In genomic region chr9:9949368-9949767, GRCh38 we compare ENCODE assay signal across 22 cellular contexts.
DNase-seq lines count a peak whose midpoint lies in the region; ATAC-seq, FAIRE-seq and TF ChIP-seq lines count a peak whose summit lies in the region.
"Had no signal": no experiment of that assay in that cellular context is flagged by ENCODE, and none has a peak within 500 bp of the region (broad histone marks: within the 10 kb centered on the region; RNA-seq: fewer than 3 reads in every experiment).

No MANE protein-coding gene starts in this region.

- H3K36me3 ChIP-seq in HepG2 (replicated peaks in 1 of 2; ENCODE audit: control insufficient read depth in 1 of 2, insufficient read depth in 2 of 2, low read length in 2 of 2) (no peaks in the 10 kb centered on the region), right lobe of liver (no peaks in the 10 kb centered on the region)
- H3K36me3 ChIP-seq: BE2C had no signal

- POLR2A ChIA-PET in HepG2 (lab: Yijun Ruan, JAX) = no interaction called here

- H3K4me3 ChIP-seq in HepG2 (replicated peaks in 1 of 3; ENCODE audit: insufficient read depth in 1 of 3, low read depth in 2 of 3, low read length in 3 of 3) (no peak overlapping the region), right lobe of liver (no peak overlapping the region), dorsolateral prefrontal cortex (no peak overlapping the region)
- H3K4me3 ChIP-seq: K562 had no signal

- BruUV-seq in HepG2 (replicated peaks; lab: Mats Ljungman, UMichigan) = no TSS peak

- TF ChIP-seq RAD21 in HepG2 (CRISPR knock-in tag; IDR thresholded peaks at IDR 0.05) = no peak

- H3K4me2 ChIP-seq in HepG2 (ENCODE audit: low read depth, low read length) = no peak overlapping the region

- H3K9me3 ChIP-seq in HepG2 (ENCODE audit: low read length) (no peaks in the 10 kb centered on the region), right lobe of liver (no peaks in the 10 kb centered on the region)
- H3K9me3 ChIP-seq: BE2C had no signal

- WGBS in HepG2 (ENCODE audit: low lambda C conversion rate) = 10% methylated on average over 4 of the region's 4 CpGs
- WGBS in right lobe of liver (ENCODE audit: insufficient coverage, low coverage, low lambda C conversion rate, missing lambda C conversion rate) = 26% methylated on average over 4 of the region's 4 CpGs

- H3K4me1 ChIP-seq in HepG2 (ENCODE audit: insufficient read depth, low read length) (no peaks in the 10 kb centered on the region), right lobe of liver (no peaks in the 10 kb centered on the region)
- H3K4me1 ChIP-seq: BE2C had no signal

- H3K27me3 ChIP-seq in HepG2 (ENCODE audit: control insufficient read depth in 1 of 2, insufficient read depth in 2 of 2, low read length in 2 of 2) (no peaks in the 10 kb centered on the region), right lobe of liver (no peaks in the 10 kb centered on the region), dorsolateral prefrontal cortex (no peaks in the 10 kb centered on the region)
- H3K27me3 ChIP-seq: BE2C had no signal

- FAIRE-seq in HepG2 (lab: Jason Lieb, UNC) = no peak
- no peak for FAIRE-seq in H54 (lab: Jason Lieb, UNC)
- FAIRE-seq: A204.1, GM12892, H1, HTR-8/SVneo, K562 had no signal

- TF ChIP-seq POLR2A in HepG2 (IDR thresholded peaks at IDR 0.05; ENCODE audit: insufficient read depth in 1 of 2, low read depth in 2 of 2, low read length in 2 of 2) (no peak), right lobe of liver (IDR thresholded peaks at IDR 0.05) (no peak), H54 (IDR thresholded peaks at IDR 0.05; ENCODE audit: low read depth, low read length) (no peak)

- intact Hi-C loops in HepG2 (cut with micrococcal nuclease; ENCODE audit: unreplicated experiment) = no loop called here
- intact Hi-C loops in right lobe of liver (cut with DNase I) = no loop called here
- intact Hi-C loops in dorsolateral prefrontal cortex (cut with DNase I) = no loop called here

- TF ChIP-seq EP300 in HepG2 (IDR thresholded peaks at IDR 0.05; ENCODE audit: low read depth in 2 of 2, low read length in 2 of 2) (no peak), HepG2 (CRISPR knock-in tag; IDR thresholded peaks at IDR 0.05; ENCODE audit: borderline replicate concordance) (no peak)

- H3K79me2 ChIP-seq in HepG2 (ENCODE audit: insufficient read depth, low read length) = no peaks in the 10 kb centered on the region

- in situ Hi-C loops in HepG2 (cut with HindIII; ENCODE audit: extremely low pct_ligation_motif_present, low pct_unique_long_range_greater_than_20kb) = loop anchor here (10.0 kb wide), 1 partner anchor 345 kb away; no protein-coding TSS in a partner anchor

- no peak for TF ChIP-seq CTCF in HepG2 (CRISPR knock-in tag; IDR thresholded peaks at IDR 0.05)
- TF ChIP-seq CTCF in right lobe of liver (IDR thresholded peaks at IDR 0.05) = no peak
- TF ChIP-seq CTCF in dorsolateral prefrontal cortex (IDR thresholded peaks at IDR 0.05 in 54 of 56, conservative IDR thresholded peaks at IDR 0.05 in 2 of 56; ENCODE audit: low read depth in 1 of 56, partially characterized antibody in 56 of 56) = no peak

- no peak overlapping the region for H3K9ac ChIP-seq in HepG2 (ENCODE audit: insufficient read depth, low read depth, low read length)

- no peak overlapping the region for H3K27ac ChIP-seq in HepG2 (ENCODE audit: extremely low read length, insufficient read depth, low read length)
- no peak overlapping the region for H3K27ac ChIP-seq in right lobe of liver
- H3K27ac ChIP-seq in dorsolateral prefrontal cortex = peak overlapping the region in 2 of 59 donors; percentile 2 to 37
- H3K27ac ChIP-seq: C4-2B had no signal

- DNase-seq in HepG2 (ENCODE audit: low spot score) = no peak
- DNase-seq in right lobe of liver = no peak
- DNase-seq in amniotic epithelial cell (ENCODE audit: low read depth) = peak; percentile 10
- DNase-seq in kidney glomerular epithelial cell (lab: John Stamatoyannopoulos, UW) = peak; percentile 77
- DNase-seq in dorsolateral prefrontal cortex = no peak
- no peak for DNase-seq in H54 (ENCODE audit: insufficient read length, low spot score)
- no peak for DNase-seq in 8988T
- DNase-seq: BE2C; CD8-positive, alpha-beta T cell; COR-L47; DMS79; EL; GDM1; HCEC 1CT; HFFc6 had no signal

- no peaks in the 10 kb centered on the region for H4K20me1 ChIP-seq in HepG2 (ENCODE audit: insufficient read depth, low read length)

- ATAC-seq in HepG2 = peak; percentile 58
- no peak for ATAC-seq in right lobe of liver
- ATAC-seq in GM19324 (IDR thresholded peaks at IDR 0.05; ENCODE audit: low FRiP score, unreplicated experiment) = no peak
- ATAC-seq: CD8-positive, alpha-beta T cell; K562 had no signal

- CTCF ChIA-PET in HepG2 (lab: Yijun Ruan, JAX; ENCODE audit: low intra/inter-chr PET ratio, low total read pairs) = no interaction called here

- no peak overlapping the region for H2AFZ ChIP-seq in HepG2 (ENCODE audit: low read length)

TF ChIP-seq in HepG2, 621 proteins besides CTCF, POLR2A, EP300 and RAD21:
- TF ChIP-seq ZNF329 (CRISPR knock-in tag; IDR thresholded peaks at IDR 0.05; ENCODE audit: low read depth) (no peak), CREB3 (CRISPR knock-in tag; IDR thresholded peaks at IDR 0.05) (no peak)

Comparison
In these comparisons a context has a peak if more than half of its experiments do, and no peak if none do; other contexts are left out.
1. DNase-seq: peak in amniotic epithelial cell (single experiment) and kidney glomerular epithelial cell (single experiment); none in HepG2 (single experiment), right lobe of liver (0 of 3), dorsolateral prefrontal cortex (0 of 10), H54 (single experiment) and 8988T (single experiment).